ENCODE assay signal across 9 cellular contexts in the genomic region with DNA sequence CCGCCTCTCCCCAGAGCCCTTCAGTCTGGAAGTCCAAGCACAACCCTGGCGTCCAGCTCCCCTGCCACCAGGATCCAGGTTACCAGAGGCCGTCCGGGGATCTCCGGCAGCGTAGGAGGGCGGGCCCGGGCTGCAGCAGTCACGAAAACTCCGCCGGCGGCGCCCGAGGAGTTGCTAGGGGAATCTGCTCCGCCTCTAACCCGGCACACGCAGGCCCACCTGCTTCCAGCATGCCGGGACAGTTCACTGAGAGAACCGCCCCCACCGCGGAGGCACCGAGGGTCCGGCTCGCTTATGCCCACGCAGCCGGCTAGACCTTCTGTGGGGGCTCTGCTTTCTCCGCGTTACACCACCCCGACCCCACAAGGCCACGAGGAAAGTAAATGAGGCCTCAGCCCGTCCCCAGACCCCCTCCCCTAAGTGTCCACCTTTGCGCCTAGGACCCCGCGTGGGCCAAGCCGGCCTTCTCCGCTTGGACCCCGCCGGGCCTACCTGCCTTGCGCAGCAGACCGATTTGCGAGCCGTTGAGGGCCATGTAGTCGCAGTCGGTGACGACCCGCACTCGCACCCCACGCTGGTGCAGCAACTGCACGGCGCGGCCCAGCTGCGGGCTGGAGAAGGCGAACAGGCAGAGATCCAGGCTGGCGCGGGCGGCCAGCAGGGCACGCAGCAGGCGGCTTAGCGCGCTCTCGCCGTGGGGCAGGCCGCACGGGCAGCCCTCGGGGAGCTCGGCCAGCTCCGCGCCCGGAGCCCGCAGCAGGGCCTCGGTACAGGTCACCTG. TPM values are rescaled to one million over a fixed set of nuclear protein-coding genes. Genes with fewer than 3 reads are reported as not detected.
A peak's percentile ranks its signal among the peaks of the same experiment; 100 is the strongest.
DNase-seq lines count a peak whose midpoint lies in the region; ATAC-seq and FAIRE-seq lines count a peak whose summit lies in the region.
"Had no signal": no experiment of that assay in that cellular context is flagged by ENCODE, and none has a peak within 500 bp of the region (broad histone marks: within the 10 kb centered on the region; RNA-seq: fewer than 3 reads in every experiment).

No MANE protein-coding gene starts in this region.

- peak; percentile 77 for DNase-seq in DMS 273 (lab: John Stamatoyannopoulos, UW; ENCODE audit: unreplicated experiment)
- DNase-seq in DMS 273 treated with DMSO at 0.1 percent for 48 hours (lab: John Stamatoyannopoulos, UW): no peak
- DNase-seq in RCC 7860 (ENCODE audit: low spot score): peak; percentile 30
- peak; percentile 86 for DNase-seq in activated effector memory CD4-positive, alpha-beta T cell treated with anti-CD3 and anti-CD28 coated beads, Interleukin-2, amount 50 U/mL, for 16 hours
- DNase-seq in Right ventricle myocardium superior: peak; percentile 71
- DNase-seq in small intestine: peak; percentile 54
- DNase-seq in mesenteric fat pad (ENCODE audit: low spot score): no peak

- intact Hi-C loops in Right ventricle myocardium superior (cut with DNase I): no loop called here

- H3K4me3 ChIP-seq in small intestine (ENCODE audit: low read depth in 1 of 2, low read length in 2 of 2): peak overlapping the region; percentile 28 to 48

- WGBS in small intestine, 3 donors: 0 to 11% (median 1%) methylated on average over 55 to 71 of the region's 71 CpGs

- H3K27ac ChIP-seq in small intestine (ENCODE audit: low read depth in 1 of 2, low read length in 1 of 2): peak overlapping the region in 1 of 2 donors; percentile 10

- peaks cover 0 to 4% of the 10 kb centered on the region in 2 donors for H3K4me1 ChIP-seq in small intestine (ENCODE audit: control insufficient read depth in 2 of 2, insufficient read depth in 1 of 2, low read depth in 1 of 2, low read length in 1 of 2)

- FAIRE-seq in RCC 7860 (lab: Jason Lieb, UNC) (no peak), small intestine (lab: Jason Lieb, UNC) (no peak)
- FAIRE-seq: A204.1 had no signal

- ATAC-seq in HG03066 (IDR thresholded peaks at IDR 0.05; ENCODE audit: low read depth, unreplicated experiment): peak; percentile 7
- peak; percentile 24 for ATAC-seq in Right ventricle myocardium superior (ENCODE audit: poor library complexity)

- H3K27me3 ChIP-seq in small intestine (ENCODE audit: control insufficient read depth in 2 of 2, insufficient read depth in 2 of 2, low read length in 2 of 2): no peaks in the 10 kb centered on the region

- no peaks in the 10 kb centered on the region for H3K36me3 ChIP-seq in small intestine (ENCODE audit: control insufficient read depth in 2 of 2, insufficient read depth in 2 of 2, low read length in 2 of 2)

- H3K9me3 ChIP-seq in small intestine (ENCODE audit: control insufficient read depth, low read depth): no peaks in the 10 kb centered on the region

RNA-seq across cellular contexts. Expression of a gene that starts 0.6 kb away (rescaled TPM):
- 10.2 TPM for total RNA-seq in Right ventricle myocardium superior
- polyA plus RNA-seq in small intestine: 1 to 10 TPM; 1.4 to 1.8 (median 1.5) TPM
- total RNA-seq in mesenteric fat pad: 12.4 TPM

RNA-seq across cellular contexts. Expression of a gene that starts 31.4 kb away (rescaled TPM):
- total RNA-seq in Right ventricle myocardium superior (52.3 TPM), mesenteric fat pad (40.0 TPM)
- polyA plus RNA-seq in small intestine: 10 to 100 TPM; 17.5 to 38.4 (median 37.3) TPM

Comparison
In these comparisons a context has a peak if more than half of its experiments do, and no peak if none do; other contexts are left out.
1. DNase-seq: peak in DMS 273 (single experiment), RCC 7860 (single experiment), activated effector memory CD4-positive, alpha-beta T cell treated with anti-CD3 and anti-CD28 coated beads, Interleukin-2, amount 50 U/mL, for 16 hours (single experiment), Right ventricle myocardium superior (single experiment) and small intestine (single experiment); none in DMS 273 treated with DMSO at 0.1 percent for 48 hours (single experiment) and mesenteric fat pad (single experiment).